Comparison of ENCODE assay signal across 1 cellular context in the genomic region with DNA sequence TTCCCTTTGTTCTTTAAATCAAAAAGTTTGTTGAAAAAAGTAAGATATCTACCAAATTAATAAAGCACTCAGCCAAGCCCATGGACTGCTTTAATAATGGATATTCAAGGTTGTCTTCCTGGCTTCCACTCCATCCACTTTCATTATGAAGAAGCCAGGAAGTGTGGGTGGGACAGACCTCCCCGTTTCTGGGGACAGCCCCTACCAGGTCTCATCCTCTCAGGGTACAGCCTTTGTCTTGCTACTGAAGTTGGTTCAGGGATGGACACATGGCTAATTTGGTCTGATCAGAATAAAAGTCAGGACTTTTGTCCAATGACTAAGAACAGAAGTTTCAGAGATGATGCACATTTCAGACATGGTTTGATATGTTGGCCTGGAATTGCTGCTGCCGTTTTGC.
TF ChIP-seq lines count a peak whose summit lies in the region.

No MANE protein-coding gene starts in this region.

TF ChIP-seq in GM12878, 131 proteins besides CTCF, POLR2A, EP300 and RAD21 (continued from another document):
- TF ChIP-seq, protein P1, sequence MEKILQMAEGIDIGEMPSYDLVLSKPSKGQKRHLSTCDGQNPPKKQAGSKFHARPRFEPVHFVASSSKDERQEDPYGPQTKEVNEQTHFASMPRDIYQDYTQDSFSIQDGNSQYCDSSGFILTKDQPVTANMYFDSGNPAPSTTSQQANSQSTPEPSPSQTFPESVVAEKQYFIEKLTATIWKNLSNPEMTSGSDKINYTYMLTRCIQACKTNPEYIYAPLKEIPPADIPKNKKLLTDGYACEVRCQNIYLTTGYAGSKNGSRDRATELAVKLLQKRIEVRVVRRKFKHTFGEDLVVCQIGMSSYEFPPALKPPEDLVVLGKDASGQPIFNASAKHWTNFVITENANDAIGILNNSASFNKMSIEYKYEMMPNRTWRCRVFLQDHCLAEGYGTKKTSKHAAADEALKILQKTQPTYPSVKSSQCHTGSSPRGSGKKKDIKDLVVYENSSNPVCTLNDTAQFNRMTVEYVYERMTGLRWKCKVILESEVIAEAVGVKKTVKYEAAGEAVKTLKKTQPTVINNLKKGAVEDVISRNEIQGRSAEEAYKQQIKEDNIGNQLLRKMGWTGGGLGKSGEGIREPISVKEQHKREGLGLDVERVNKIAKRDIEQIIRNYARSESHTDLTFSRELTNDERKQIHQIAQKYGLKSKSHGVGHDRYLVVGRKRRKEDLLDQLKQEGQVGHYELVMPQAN (conservative IDR thresholded peaks at IDR 0.05): no peak
